ENCODE assay signal across 17 cellular contexts in genomic region chr18:13578400-13578799, GRCh38.
DNase-seq lines count a peak whose midpoint lies in the region; ATAC-seq lines count a peak whose summit lies in the region.
"Had no signal": no experiment of that assay in that cellular context is flagged by ENCODE, and none has a peak within 500 bp of the region (broad histone marks: within the 10 kb centered on the region; RNA-seq: fewer than 3 reads in every experiment).

No MANE protein-coding gene starts in this region.

- H3K27ac ChIP-seq in skin epidermis = peak overlapping the region in 15 of 21 experiments; percentile 45 to 88 (median 75)
- H3K27ac ChIP-seq: SK-N-MC, WERI-Rb-1 had no signal

- H3K4me1 Mint-ChIP-seq in T-helper 2 cell treated with Interferon-gamma antibody and Interleukin-4, amounts not matched to agents 5 μg/mL and 100 μg/mL, for 36 hours (ENCODE audit: low read depth) = peaks cover 45% of the 10 kb centered on the region
- peaks cover 46% of the 10 kb centered on the region for H3K4me1 Mint-ChIP-seq in activated naive CD8-positive, alpha-beta T cell (ENCODE audit: low read depth)

- no peak overlapping the region for H3K4me3 ChIP-seq in skin epidermis
- H3K4me3 ChIP-seq: SK-N-MC, thoracic aorta had no signal

- intact Hi-C loops in posterior vena cava (cut with DNase I) = no loop called here

- H3K36me3 Mint-ChIP-seq in T-helper 2 cell treated with Interferon-gamma antibody and Interleukin-4, amounts not matched to agents 5 μg/mL and 100 μg/mL, for 36 hours (ENCODE audit: low read depth) = peaks cover 13% of the 10 kb centered on the region
- no peaks in the 10 kb centered on the region for H3K36me3 Mint-ChIP-seq in activated naive CD8-positive, alpha-beta T cell

- ATAC-seq in HG03175 (IDR thresholded peaks at IDR 0.05; ENCODE audit: unreplicated experiment) = peak; percentile 37

- H3K4me3 Mint-ChIP-seq in T-helper 2 cell treated with Interferon-gamma antibody and Interleukin-4, amounts not matched to agents 5 μg/mL and 100 μg/mL, for 36 hours = peak overlapping the region; percentile 48
- peak overlapping the region; percentile 45 for H3K4me3 Mint-ChIP-seq in activated naive CD8-positive, alpha-beta T cell
- H3K4me3 Mint-ChIP-seq: CD4-positive, alpha-beta T cell; nephron progenitor cell had no signal

- no peaks in the 10 kb centered on the region for H3K9me3 Mint-ChIP-seq in T-helper 2 cell treated with Interferon-gamma antibody and Interleukin-4, amounts not matched to agents 5 μg/mL and 100 μg/mL, for 36 hours
- H3K9me3 Mint-ChIP-seq in activated naive CD8-positive, alpha-beta T cell (ENCODE audit: low read depth) = no peaks in the 10 kb centered on the region
- H3K9me3 Mint-ChIP-seq: CD4-positive, alpha-beta T cell; nephron progenitor cell had no signal

- peak overlapping the region; percentile 62 for H3K27ac Mint-ChIP-seq in T-helper 2 cell treated with Interferon-gamma antibody and Interleukin-4, amounts not matched to agents 5 μg/mL and 100 μg/mL, for 36 hours
- H3K27ac Mint-ChIP-seq in activated naive CD8-positive, alpha-beta T cell = peak overlapping the region; percentile 51
- H3K27ac Mint-ChIP-seq: CD4-positive, alpha-beta T cell had no signal

- no peak for DNase-seq in T-helper 2 cell treated with Interferon-gamma antibody and Interleukin-4, amounts not matched to agents 5 μg/mL and 100 μg/mL, for 36 hours (ENCODE audit: low spot score)
- DNase-seq in T-helper 2 cell = no peak
- DNase-seq in NCI-H774 (lab: John Stamatoyannopoulos, UW) = no peak
- no peak for DNase-seq in NCI-H2107 (lab: John Stamatoyannopoulos, UW)
- DNase-seq in posterior vena cava (ENCODE audit: low spot score) = no peak
- DNase-seq: 8988T; anterior cingulate cortex; CD4-positive, alpha-beta T cell; EL; NCI-H146; nephron progenitor cell; WERI-Rb-1 had no signal

- H3K27me3 Mint-ChIP-seq in T-helper 2 cell treated with Interferon-gamma antibody and Interleukin-4, amounts not matched to agents 5 μg/mL and 100 μg/mL, for 36 hours (ENCODE audit: low read depth) = peaks cover 2% of the 10 kb centered on the region
- no peaks in the 10 kb centered on the region for H3K27me3 Mint-ChIP-seq in activated naive CD8-positive, alpha-beta T cell
- H3K27me3 Mint-ChIP-seq: CD4-positive, alpha-beta T cell had no signal
